ENCODE assay signal across 8 cellular contexts in the genomic region with DNA sequence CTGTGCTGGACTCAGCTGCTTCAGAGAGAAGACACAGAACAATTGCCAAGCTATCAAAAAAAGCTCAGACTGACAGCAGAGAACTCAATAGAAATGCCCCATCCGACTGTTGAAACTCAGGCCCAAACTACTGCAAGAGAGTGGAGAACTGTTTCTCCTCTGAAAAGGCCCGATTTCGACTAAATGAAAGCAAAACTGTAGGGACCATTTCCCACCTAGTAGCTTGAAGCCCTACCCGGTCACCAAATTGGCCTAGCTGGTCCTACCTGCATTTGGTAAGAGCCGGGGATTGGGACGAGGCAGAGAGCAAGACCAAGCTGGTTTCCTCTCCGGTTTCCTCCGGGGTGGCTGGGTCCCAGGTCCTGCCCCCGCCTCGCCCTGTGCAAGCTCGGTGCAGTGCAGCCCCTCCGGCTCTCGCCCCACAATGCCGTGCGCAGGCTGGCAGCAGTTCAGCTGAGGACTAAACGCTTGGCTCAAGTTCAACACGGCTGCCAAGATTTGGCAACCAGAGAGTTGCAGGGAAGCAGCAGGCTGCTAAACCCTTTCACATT.
DNase-seq lines count a peak whose midpoint lies in the region; ATAC-seq and TF ChIP-seq lines count a peak whose summit lies in the region.

No MANE protein-coding gene starts in this region.

- H3K9ac ChIP-seq in mucosa of rectum (ENCODE audit: low read depth in 1 of 2, low read length in 2 of 2): peak overlapping the region; percentile 2 to 49

- peak; percentile 82 to 85 for ATAC-seq in activated CD4-positive, CD25-positive, alpha-beta regulatory T cell treated with anti-CD3 and anti-CD28 coated beads, Interleukin-2, amount 50 U/mL, for 24 hours
- no peak for ATAC-seq in HG03196 (IDR thresholded peaks at IDR 0.05; ENCODE audit: unreplicated experiment)
- no peak for ATAC-seq in HG02852 (IDR thresholded peaks at IDR 0.05; ENCODE audit: unreplicated experiment)

- TF ChIP-seq CTCF in breast epithelium (IDR thresholded peaks at IDR 0.05): no peak

- peak; percentile 87 for DNase-seq in Jurkat, Clone E6-1 (ENCODE audit: low read depth, low spot score)
- peak; percentile 81 to 85 for DNase-seq in breast epithelium (ENCODE audit: low spot score in 2 of 2)
- peak; percentile 28 to 59 for DNase-seq in stimulated activated CD8-positive, alpha-beta memory T cell treated with anti-CD3 and anti-CD28 coated beads, Interleukin-4, amount 100 ng/mL, for 1 hour (ENCODE audit: low read depth in 2 of 2, low spot score in 1 of 2)
- no peak for DNase-seq in ACHN

- TF ChIP-seq POLR2A in breast epithelium (IDR thresholded peaks at IDR 0.05): no peak

- no peaks in the 10 kb centered on the region for H3K9me3 ChIP-seq in breast epithelium
- H3K9me3 ChIP-seq in mucosa of rectum (ENCODE audit: control insufficient read depth in 2 of 2, low read length in 2 of 2): no peaks in the 10 kb centered on the region

- H3K4me1 ChIP-seq in breast epithelium: peaks cover 0 to 6% of the 10 kb centered on the region in 2 donors
- H3K4me1 ChIP-seq in mucosa of rectum (ENCODE audit: control insufficient read depth in 2 of 2, insufficient read depth in 2 of 2, low read length in 2 of 2): peaks cover 0 to 8% of the 10 kb centered on the region in 2 donors

- H3K27me3 ChIP-seq in breast epithelium (no peaks in the 10 kb centered on the region), mucosa of rectum (ENCODE audit: control insufficient read depth in 2 of 2, insufficient read depth in 2 of 2, low read length in 2 of 2) (no peaks in the 10 kb centered on the region)

- in situ Hi-C loops in ACHN (cut with HindIII; ENCODE audit: low pct_ligation_motif_present, low pct_unique_long_range_greater_than_20kb, low sequenced_read_pairs): no loop called here

- intact Hi-C loops in breast epithelium (cut with DNase I; ENCODE audit: low total_unique reads): no loop called here

- peak overlapping the region; percentile 82 to 88 for H3K27ac ChIP-seq in breast epithelium
- peak overlapping the region; percentile 74 to 77 for H3K27ac ChIP-seq in mucosa of rectum (ENCODE audit: low read depth in 2 of 2, low read length in 2 of 2)

- H3K36me3 ChIP-seq in breast epithelium (no peaks in the 10 kb centered on the region), mucosa of rectum (ENCODE audit: control insufficient read depth in 2 of 2, insufficient read depth in 2 of 2, low read length in 2 of 2) (no peaks in the 10 kb centered on the region)

- peak overlapping the region; percentile 73 for H3K4me3 ChIP-seq in Jurkat, Clone E6-1 (ENCODE audit: low read length)
- H3K4me3 ChIP-seq in breast epithelium: peak overlapping the region; percentile 25 to 64 (median 42)
- peak overlapping the region; percentile 60 to 73 for H3K4me3 ChIP-seq in mucosa of rectum (ENCODE audit: low read length in 2 of 2)

Comparison
In these comparisons a context has a peak if more than half of its experiments do, and no peak if none do; other contexts are left out.
1. ATAC-seq: peak in activated CD4-positive, CD25-positive, alpha-beta regulatory T cell treated with anti-CD3 and anti-CD28 coated beads, Interleukin-2, amount 50 U/mL, for 24 hours (2 of 2); none in HG03196 (single experiment) and HG02852 (single experiment).
2. Peak in every context shown above with its lines, with median percentiles within 50 percentile points of each other: H3K4me3 ChIP-seq.